26 cellular contexts compared by ENCODE assay signal in genomic region chr2:74806355-74806839, GRCh38.
"Had no signal": no experiment of that assay in that cellular context is flagged by ENCODE, and none has a peak within 500 bp of the region (broad histone marks: within the 10 kb centered on the region; RNA-seq: fewer than 3 reads in every experiment).

No MANE protein-coding gene starts in this region.

- ATAC-seq: natural killer cell treated with Interleukin-12 subunit alpha and Interleukin-12 subunit beta and Interleukin-15 and Interleukin-18, amount 100 ng/mL, for 72 hours; right cardiac atrium; stimulated activated effector memory CD8-positive, alpha-beta T cell treated with anti-CD3 and anti-CD28 coated beads, Interleukin-12 subunit alpha, Interleukin-12 subunit beta, amount 100 ng/mL, for 72 hours had no signal

- H3K4me3 ChIP-seq: left ventricle myocardium inferior, lung, pancreas, prostate gland, sigmoid colon, smooth muscle cell, suprapubic skin, thoracic aorta, tibial artery, upper lobe of left lung, vagina had no signal

- H3K27ac ChIP-seq: left ventricle myocardium inferior, pancreas, prostate gland, sigmoid colon, suprapubic skin, thoracic aorta, tibial artery, upper lobe of left lung, vagina had no signal

- H3K4me2 ChIP-seq: smooth muscle cell had no signal

- DNase-seq: head of caudate nucleus; hippocampal formation; kidney; left ventricle myocardium inferior; mesendoderm; naive thymus-derived CD4-positive, alpha-beta T cell; nucleus accumbens; pancreas; posterior cingulate gyrus; retina; right cardiac atrium; sigmoid colon; stimulated activated CD4-positive, alpha-beta T cell treated with anti-CD3 and anti-CD28 coated beads, Interleukin-2, amount 100 ng/mL, for 24 hours; stimulated activated CD4-positive, alpha-beta T cell treated with anti-CD3 and anti-CD28 coated beads, Interleukin-4, amount 100 ng/mL, for 24 hours; stimulated activated naive CD4-positive, alpha-beta T cell; tibial artery; upper lobe of left lung had no signal

- H3K36me3 ChIP-seq: left ventricle myocardium inferior, pancreas, prostate gland, sigmoid colon, suprapubic skin, thoracic aorta, tibial artery, upper lobe of left lung, vagina had no signal

- FAIRE-seq: islet of Langerhans, kidney, pancreas had no signal

- H3K9me3 ChIP-seq: left ventricle myocardium inferior, pancreas, prostate gland, sigmoid colon, suprapubic skin, thoracic aorta, tibial artery, upper lobe of left lung, vagina had no signal

- H3K4me1 ChIP-seq: left ventricle myocardium inferior, pancreas, prostate gland, sigmoid colon, suprapubic skin, tibial artery, upper lobe of left lung, vagina had no signal

- H3K27me3 ChIP-seq: sigmoid colon, suprapubic skin, tibial artery, upper lobe of left lung, vagina had no signal
